ENCODE assay signal across 1 cellular context in genomic region chr5:151406322-151406947, GRCh38.
TF ChIP-seq lines count a peak whose summit lies in the region.

No MANE protein-coding gene starts in this region.

TF ChIP-seq in HCT116, 20 proteins besides CTCF, POLR2A, EP300 and RAD21 (continued from another document):
- TF ChIP-seq REST (IDR thresholded peaks at IDR 0.05; ENCODE audit: low read depth) (no peak), MAX (IDR thresholded peaks at IDR 0.05) (no peak), EGR1 (IDR thresholded peaks at IDR 0.05; ENCODE audit: low read depth) (no peak), ZFX (IDR thresholded peaks at IDR 0.05) (no peak), ZBTB33 (IDR thresholded peaks at IDR 0.05; ENCODE audit: extremely low read depth, insufficient replicate concordance, low read length) (no peak), POLR2AphosphoS5 (IDR thresholded peaks at IDR 0.05; ENCODE audit: low read depth, low read length) (no peak), JUND (IDR thresholded peaks at IDR 0.05) (no peak), SP1 (IDR thresholded peaks at IDR 0.05; ENCODE audit: low read depth) (no peak)
